28 cellular contexts compared by ENCODE assay signal in genomic region chr5:54480296-54480695, GRCh38. TPM values are rescaled to one million over a fixed set of nuclear protein-coding genes. Genes with fewer than 3 reads are reported as not detected.
DNase-seq lines count a peak whose midpoint lies in the region; ATAC-seq, FAIRE-seq and TF ChIP-seq lines count a peak whose summit lies in the region.
"Had no signal": no experiment of that assay in that cellular context is flagged by ENCODE, and none has a peak within 500 bp of the region (broad histone marks: within the 10 kb centered on the region; RNA-seq: fewer than 3 reads in every experiment).

No MANE protein-coding gene starts in this region.

- H3K79me2 ChIP-seq in trophoblast cell (ENCODE audit: control insufficient read depth, insufficient read depth, low read length, poor library complexity) = no peaks in the 10 kb centered on the region

- no peaks in the 10 kb centered on the region for H3K4me1 ChIP-seq in trophoblast cell (ENCODE audit: control insufficient read depth in 1 of 2, insufficient read depth in 2 of 2, low read length in 2 of 2)
- no peaks in the 10 kb centered on the region for H3K4me1 ChIP-seq in tibial nerve

- TF ChIP-seq CTCF in AG10803 (conservative IDR thresholded peaks at IDR 0.05; ENCODE audit: low read length) = no peak
- TF ChIP-seq CTCF in bronchial epithelial cell (IDR thresholded peaks at IDR 0.05; ENCODE audit: insufficient read depth, low read length, severe bottlenecking) = no peak
- TF ChIP-seq CTCF in tibial nerve (IDR thresholded peaks at IDR 0.05) = no peak

- no peak overlapping the region for H2AK5ac ChIP-seq in trophoblast cell (ENCODE audit: low read length)

- H3K9ac ChIP-seq in trophoblast cell (ENCODE audit: low read length) = no peak overlapping the region

- no peak overlapping the region for H3K27ac ChIP-seq in trophoblast cell (ENCODE audit: low read depth, low read length)
- no peak overlapping the region for H3K27ac ChIP-seq in tibial nerve
- H3K27ac ChIP-seq: gastrocnemius medialis, right atrium auricular region had no signal

- H3K18ac ChIP-seq in trophoblast cell (ENCODE audit: low read length) = no peak overlapping the region

- TF ChIP-seq POLR2A in tibial nerve (IDR thresholded peaks at IDR 0.05) = no peak

- TF ChIP-seq EP300 in tibial nerve (IDR thresholded peaks at IDR 0.05) = no peak

- no peak overlapping the region for H2AFZ ChIP-seq in trophoblast cell (ENCODE audit: insufficient read depth, low read length, poor library complexity)
- H2AFZ ChIP-seq: GM23338 had no signal

- no peaks in the 10 kb centered on the region for H3K36me3 ChIP-seq in bronchial epithelial cell (ENCODE audit: control insufficient read depth, insufficient read depth, low read length)
- no peaks in the 10 kb centered on the region for H3K36me3 ChIP-seq in trophoblast cell (ENCODE audit: control insufficient read depth in 1 of 2, insufficient read depth in 2 of 2, low read length in 2 of 2)
- no peaks in the 10 kb centered on the region for H3K36me3 ChIP-seq in tibial nerve
- H3K36me3 ChIP-seq: gastrocnemius medialis, right atrium auricular region had no signal

- H3K27me3 ChIP-seq in bronchial epithelial cell (ENCODE audit: control insufficient read depth, insufficient read depth, low read length) = no peaks in the 10 kb centered on the region
- no peaks in the 10 kb centered on the region for H3K27me3 ChIP-seq in trophoblast cell (ENCODE audit: insufficient read depth, low read length)
- H3K27me3 ChIP-seq in tibial nerve = no peaks in the 10 kb centered on the region
- H3K27me3 ChIP-seq: gastrocnemius medialis, right atrium auricular region had no signal

- no peaks in the 10 kb centered on the region for H3K9me3 ChIP-seq in trophoblast cell (ENCODE audit: insufficient read depth, low read depth, low read length)
- no peaks in the 10 kb centered on the region for H3K9me3 ChIP-seq in tibial nerve
- H3K9me3 ChIP-seq: gastrocnemius medialis, right atrium auricular region had no signal

- ATAC-seq in GM19324 (IDR thresholded peaks at IDR 0.05; ENCODE audit: low FRiP score, unreplicated experiment) = no peak
- ATAC-seq: activated CD4-positive, alpha-beta T cell treated with anti-CD3 and anti-CD28 coated beads for 36 hours; gastrocnemius medialis; GM23338 had no signal

- H2BK120ac ChIP-seq in trophoblast cell (ENCODE audit: insufficient read depth, low read length, poor library complexity) = no peak overlapping the region

- H3K14ac ChIP-seq in trophoblast cell (ENCODE audit: low read length) = no peak overlapping the region

- H2BK5ac ChIP-seq in trophoblast cell (ENCODE audit: low read depth, low read length, poor library complexity) = no peak overlapping the region

- FAIRE-seq in bronchial epithelial cell (lab: Jason Lieb, UNC) (no peak), RCC 7860 (lab: Jason Lieb, UNC) (no peak)
- FAIRE-seq: D721Med, islet of Langerhans had no signal

- DNase-seq in AG10803 (ENCODE audit: low read depth) = peak; percentile 25
- DNase-seq in LHCN-M2 (ENCODE audit: low read depth) = peak; percentile 97
- DNase-seq in bronchial epithelial cell (ENCODE audit: low read depth) = peak; percentile 59
- DNase-seq in myocyte (ENCODE audit: low read depth) = peak; percentile 97
- DNase-seq in trophoblast cell = no peak
- no peak for DNase-seq in RCC 7860 (ENCODE audit: low spot score)
- no peak for DNase-seq in tibial nerve (ENCODE audit: low spot score in 2 of 2)
- DNase-seq: activated CD4-positive, alpha-beta T cell treated with anti-CD3 and anti-CD28 coated beads for 36 hours; activated naive CD4-positive, alpha-beta T cell treated with Interleukin-2 at 50 U/mL for 16 hours; activated T-cell treated with anti-CD3 and anti-CD28 coated beads, Interleukin-2, amount 50 U/mL, for 48 hours; aorta; EL; gastrocnemius medialis; hypothalamus; NCI-H1105; NCI-H2081 treated with DMSO at 0.1 percent for 48 hours; occipital lobe; SHP77 treated with DMSO at 0.1 percent for 48 hours had no signal

- H3K4ac ChIP-seq in trophoblast cell (ENCODE audit: low read depth, low read length) = no peak overlapping the region

- H3K79me1 ChIP-seq in trophoblast cell (ENCODE audit: low read length) = no peaks in the 10 kb centered on the region

- H3K4me2 ChIP-seq in trophoblast cell (ENCODE audit: low read length) = no peak overlapping the region
- H3K4me2 ChIP-seq: GM23338 had no signal

- H3K4me3 ChIP-seq in AG10803 (ENCODE audit: low read length) (no peak overlapping the region), bronchial epithelial cell (ENCODE audit: low read depth, low read length) (no peak overlapping the region), trophoblast cell (ENCODE audit: low read depth, low read length) (no peak overlapping the region), tibial nerve (no peak overlapping the region)
- H3K4me3 ChIP-seq: gastrocnemius medialis, GM23338, lung, right atrium auricular region had no signal

- H4K12ac ChIP-seq in trophoblast cell (ENCODE audit: low read depth, low read length) = no peak overlapping the region

- H4K91ac ChIP-seq in trophoblast cell (ENCODE audit: low read depth, low read length) = no peak overlapping the region

- no peak overlapping the region for H4K8ac ChIP-seq in trophoblast cell (ENCODE audit: low read depth, low read length)

- H2BK12ac ChIP-seq in trophoblast cell (ENCODE audit: low read length) = no peak overlapping the region

- no peak overlapping the region for H3K23ac ChIP-seq in trophoblast cell (ENCODE audit: low read length)

RNA-seq across cellular contexts. Expression of gene HSPB3, which starts 24.8 kb away (rescaled TPM):
- total RNA-seq in LHCN-M2 (2014; rRNA removed) (13.3 and 30.5 TPM in 2 replicates), bronchial epithelial cell (not detected in 2 replicates), myocyte (270 and 498 TPM in 2 replicates), tibial nerve (1 to 10 TPM in 1 of 4 donors, under 1 TPM in 1, not detected in 2; 0.66 to 1.7 TPM)
- polyA plus RNA-seq in LHCN-M2 (2012) = 75.8 TPM
- 104 TPM for polyA plus RNA-seq in myocyte (2012)
- not detected in 2 replicates for polyA plus RNA-seq in trophoblast cell (2013)
- total RNA-seq: activated CD4-positive, alpha-beta T cell treated with anti-CD3 and anti-CD28 coated beads for 36 hours; activated CD8-positive, alpha-beta memory T cell treated with anti-CD3 and anti-CD28 coated beads for 36 hours; epithelial cell of proximal tubule; GM23338; NCI-H460 had no signal
- polyA plus RNA-seq: CD14-positive monocyte, GM23338 had no signal

RNA-seq across cellular contexts. Expression of gene SNX18, which starts 37.3 kb away (rescaled TPM):
- total RNA-seq in LHCN-M2 (2014; rRNA removed) (32.8 and 36.8 TPM in 2 replicates), bronchial epithelial cell (25.8 and 42.1 TPM in 2 replicates), myocyte (90.8 and 93.9 TPM in 2 replicates), tibial nerve (10 to 100 TPM; 39.3 to 61.5 (median 45.6) TPM)
- polyA plus RNA-seq in LHCN-M2 (2012) = 12.0 TPM
- polyA plus RNA-seq in myocyte (2012) = 36.2 TPM
- polyA plus RNA-seq in trophoblast cell (2013) = 13.2 and 13.6 TPM in 2 replicates

Comparison
In these comparisons a context has a peak if more than half of its experiments do, and no peak if none do; other contexts are left out.
1. DNase-seq: peak in AG10803 (single experiment), LHCN-M2 (single experiment), bronchial epithelial cell (single experiment) and myocyte (single experiment); none in trophoblast cell (0 of 2), RCC 7860 (single experiment) and tibial nerve (0 of 2).